18 cellular contexts compared by ENCODE assay signal in genomic region chr4:14513471-14513870, GRCh38.
"Had no signal": no experiment of that assay in that cellular context is flagged by ENCODE, and none has a peak within 500 bp of the region (broad histone marks: within the 10 kb centered on the region; RNA-seq: fewer than 3 reads in every experiment).

No MANE protein-coding gene starts in this region.

- H3K4me2 ChIP-seq: SK-N-SH had no signal

- H3K27me3 ChIP-seq: ascending aorta, neutrophil, transverse colon had no signal

- H3K9me3 ChIP-seq: ascending aorta, mucosa of descending colon, neutrophil, SK-N-SH, transverse colon had no signal

- H3K36me3 ChIP-seq: ascending aorta, neutrophil, transverse colon had no signal

- H3K27ac ChIP-seq: ascending aorta, neutrophil, transverse colon, VCaP had no signal

- H3K4me1 ChIP-seq: ascending aorta, transverse colon had no signal

- H3K9ac ChIP-seq: SK-N-SH had no signal

- H3K4me3 ChIP-seq: ascending aorta, mucosa of descending colon, transverse colon had no signal

- ATAC-seq: activated T-helper 17 cell treated with anti-CD3 and anti-CD28 coated beads, Interleukin-2, amount 50 U/mL, for 72 hours; left ventricle myocardium superior; mucosa of descending colon; naive thymus-derived CD8-positive, alpha-beta T cell; T-cell had no signal

- DNase-seq: activated CD4-positive, alpha-beta T cell treated with anti-CD3 and anti-CD28 coated beads for 1 hour; activated CD4-positive, alpha-beta T cell treated with anti-CD3 and anti-CD28 coated beads, Interleukin-2, amount 50 U/mL, for 4 hours; activated naive CD4-positive, alpha-beta T cell treated with Interleukin-2 at 50 U/mL for 16 hours; effector CD8-positive, alpha-beta T cell; islet precursor cell; left ventricle myocardium superior; mucosa of descending colon; naive thymus-derived CD8-positive, alpha-beta T cell; SK-N-SH; stimulated activated CD4-positive, alpha-beta T cell treated with anti-CD3 and anti-CD28 coated beads, Interleukin-4, amount 100 ng/mL, for 24 hours; stimulated activated naive CD4-positive, alpha-beta T cell; T-cell; T-helper 9 cell; transverse colon had no signal
